In genomic region chr4:165610679-165611551, GRCh38 we compare ENCODE assay signal across 2 cellular contexts.
TF ChIP-seq lines count a peak whose summit lies in the region.

No MANE protein-coding gene starts in this region.

TF ChIP-seq in GM23338, 12 proteins besides CTCF, POLR2A, EP300 and RAD21 (continued from another document):
- TF ChIP-seq REST (IDR thresholded peaks at IDR 0.05; ENCODE audit: unreplicated experiment) = no peak
- no peak for TF ChIP-seq ZNF114 (CRISPR knock-in tag; IDR thresholded peaks at IDR 0.05)
- TF ChIP-seq NANOG (IDR thresholded peaks at IDR 0.05; ENCODE audit: borderline replicate concordance) = no peak
- no peak for TF ChIP-seq ZNF331 (CRISPR knock-in tag; IDR thresholded peaks at IDR 0.05; ENCODE audit: low read depth)
- no peak for TF ChIP-seq EZH2 (IDR thresholded peaks at IDR 0.05; ENCODE audit: low read depth, unreplicated experiment)
- no peak for TF ChIP-seq EZH2phosphoT487 (IDR thresholded peaks at IDR 0.05; ENCODE audit: unreplicated experiment)
- no peak for TF ChIP-seq ETS1 (IDR thresholded peaks at IDR 0.05)
- no peak for TF ChIP-seq ZNF462 (CRISPR knock-in tag; IDR thresholded peaks at IDR 0.05)

TF ChIP-seq in SK-N-SH, 30 proteins besides CTCF, POLR2A, EP300 and RAD21 (continued from another document):
- peak; percentile 38; the same call in 1 of the 2 replicates for TF ChIP-seq PBX3 (IDR thresholded peaks at IDR 0.05)
- peak; percentile 27; the same call in 1 of the 2 replicates for TF ChIP-seq TCF12 (IDR thresholded peaks at IDR 0.05)
- no peak for TF ChIP-seq EZH2phosphoT487 (IDR thresholded peaks at IDR 0.05; ENCODE audit: borderline replicate concordance, low read depth)
- no peak for TF ChIP-seq FOSL2 (IDR thresholded peaks at IDR 0.05; ENCODE audit: borderline replicate concordance, low read depth)
